Comparison of ENCODE assay signal across 8 cellular contexts in the genomic region with DNA sequence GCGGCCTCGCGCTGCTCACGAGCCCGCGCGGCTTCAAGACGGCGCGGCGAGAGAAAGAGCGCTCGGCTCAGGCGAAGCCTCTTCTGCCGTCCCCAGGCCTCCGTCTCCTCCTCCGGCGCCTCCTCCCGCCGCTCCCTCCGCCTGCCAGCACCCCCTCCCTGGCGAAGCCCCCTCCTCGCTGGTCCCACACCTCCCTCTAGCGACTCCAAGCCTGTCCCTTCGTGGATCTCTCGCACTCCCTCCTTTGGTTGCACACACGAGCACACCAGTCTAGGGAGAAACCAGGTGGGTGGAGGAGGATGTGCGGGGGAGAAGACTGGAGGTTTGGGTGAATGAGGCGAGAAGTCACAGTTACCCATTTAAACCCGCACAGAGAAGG. TPM values are rescaled to one million over a fixed set of nuclear protein-coding genes. Genes with fewer than 3 reads are reported as not detected.
A peak's percentile ranks its signal among the peaks of the same experiment; 100 is the strongest.
DNase-seq lines count a peak whose midpoint lies in the region; ATAC-seq and TF ChIP-seq lines count a peak whose summit lies in the region.

CAMK2D (minus strand) TSS at position 57 of the 379 bp plus-strand sequence. CDS start 670 bp downstream, outside the sequence.

- DNase-seq in GM12864 (ENCODE audit: low read depth) (peak; percentile 79), NCI-H1092 (lab: John Stamatoyannopoulos, UW) (peak; percentile 89), SW480 (ENCODE audit: low spot score) (peak; percentile 82), amygdala (lab: John Stamatoyannopoulos, UW) (peak; percentile 47 to 95 (median 86)), left ventricle myocardium inferior (peak; percentile 89), progenitor cell of endocrine pancreas (ENCODE audit: low spot score, unreplicated experiment) (peak; percentile 71), ureter (ENCODE audit: low spot score) (peak; percentile 94)

- H3K4me3 ChIP-seq in GM12864 (ENCODE audit: low read depth, low read length) (peak within 1 kb of the TSS; percentile 69), left ventricle myocardium inferior (peak within 1 kb of the TSS; percentile 92)

- no peaks in the 10 kb centered on the region for H3K36me3 Mint-ChIP-seq in progenitor cell of endocrine pancreas (ENCODE audit: insufficient read depth)

- no peaks in the 10 kb centered on the region for H3K27me3 Mint-ChIP-seq in progenitor cell of endocrine pancreas

- no peaks in the 10 kb centered on the region for H3K9me3 ChIP-seq in left ventricle myocardium inferior (replicated peaks)

- intact Hi-C loops in left ventricle myocardium inferior (cut with micrococcal nuclease) = loop anchor here (5.0 to 10.0 kb wide), 2 partner anchors 214 to 367 kb away; no protein-coding TSS in a partner anchor

- H3K4me1 Mint-ChIP-seq in progenitor cell of endocrine pancreas (ENCODE audit: low read depth) = peaks cover 51% of the 10 kb centered on the region

- peak; percentile 47 for TF ChIP-seq CTCF in GM12864 (IDR thresholded peaks at IDR 0.05; ENCODE audit: low read depth, low read length, missing control alignments)
- TF ChIP-seq CTCF in left ventricle myocardium inferior (IDR thresholded peaks at IDR 0.05; ENCODE audit: borderline replicate concordance) = peak; percentile 64
- peak; percentile 48 for TF ChIP-seq CTCF in progenitor cell of endocrine pancreas (IDR thresholded peaks at IDR 0.05; ENCODE audit: unreplicated experiment)

- H3K4me1 ChIP-seq in left ventricle myocardium inferior = peaks cover 62% of the 10 kb centered on the region

- no peaks in the 10 kb centered on the region for H3K9me3 Mint-ChIP-seq in progenitor cell of endocrine pancreas (ENCODE audit: low read depth)

- peak within 1 kb of the TSS; percentile 99 for H3K27ac ChIP-seq in left ventricle myocardium inferior (replicated peaks)

- H3K27ac Mint-ChIP-seq in progenitor cell of endocrine pancreas = peak within 1 kb of the TSS; percentile 100

- peak within 1 kb of the TSS; percentile 87 for H3K4me3 Mint-ChIP-seq in progenitor cell of endocrine pancreas (ENCODE audit: low read depth)

- ATAC-seq in HG02610 (IDR thresholded peaks at IDR 0.05; ENCODE audit: unreplicated experiment) = peak; percentile 52

- H3K27me3 ChIP-seq in left ventricle myocardium inferior (ENCODE audit: low read depth) = no peaks in the 10 kb centered on the region

- H3K36me3 ChIP-seq in left ventricle myocardium inferior = peaks cover 6% of the 10 kb centered on the region

RNA-seq across cellular contexts. Expression of gene CAMK2D, which starts in this region (rescaled TPM):
- total RNA-seq in left ventricle myocardium inferior (223 TPM), progenitor cell of endocrine pancreas (72.2 and 74.4 TPM in 2 replicates), ureter (40.2 TPM)

Comparison
In these comparisons a context has a peak if more than half of its experiments do, and no peak if none do; other contexts are left out.
1. Peak in every context shown above with its lines: DNase-seq, ATAC-seq, H3K4me3 ChIP-seq and H3K27ac ChIP-seq.